ENCODE assay signal across 25 cellular contexts in genomic region chr2:194883711-194884110, GRCh38.
"Had no signal": no experiment of that assay in that cellular context is flagged by ENCODE, and none has a peak within 500 bp of the region (broad histone marks: within the 10 kb centered on the region; RNA-seq: fewer than 3 reads in every experiment).

No MANE protein-coding gene starts in this region.

- H3K9me3 ChIP-seq: esophagus squamous epithelium, gastrocnemius medialis, left ventricle myocardium inferior, pancreas, psoas muscle, right atrium auricular region, stomach, vagina had no signal

- H3K4me3 ChIP-seq: esophagus squamous epithelium, gastrocnemius medialis, left ventricle myocardium inferior, pancreas, psoas muscle, right atrium auricular region, skin epidermis, stomach, vagina had no signal

- H3K4me1 ChIP-seq: esophagus squamous epithelium, gastrocnemius medialis, left ventricle myocardium inferior, pancreas, psoas muscle, right atrium auricular region, stomach, vagina had no signal

- H3K36me3 ChIP-seq: esophagus squamous epithelium, gastrocnemius medialis, left ventricle myocardium inferior, pancreas, right atrium auricular region, stomach, vagina had no signal

- H3K27ac ChIP-seq: esophagus squamous epithelium, gastrocnemius medialis, left ventricle myocardium inferior, pancreas, psoas muscle, right atrium auricular region, skin epidermis, stomach, vagina had no signal

- DNase-seq: activated CD4-positive, alpha-beta memory T cell treated with anti-CD3 and anti-CD28 coated beads for 36 hours; activated CD4-positive, alpha-beta T cell treated with anti-CD3 and anti-CD28 coated beads for 48 hours; activated CD4-positive, CD25-positive, alpha-beta regulatory T cell; activated effector memory CD4-positive, alpha-beta T cell treated with Interleukin-2 at 50 U/mL for 16 hours; activated naive CD4-positive, alpha-beta T cell treated with anti-CD3 and anti-CD28 coated beads for 36 hours; activated naive CD8-positive, alpha-beta T cell treated with anti-CD3 and anti-CD28 coated beads, Interleukin-2, amount 10 ng/mL, durations not matched to agents 7 days and 5 days; activated T-cell treated with anti-CD3 and anti-CD28 coated beads, Interleukin-2, amount 50 U/mL, for 72 hours; amygdala; cortex of kidney; endodermal cell; esophagus squamous epithelium; gastrocnemius medialis; head of caudate nucleus; hypothalamus; left ventricle myocardium inferior; mammary epithelial cell; pancreas; psoas muscle; stimulated activated CD4-positive, alpha-beta T cell treated with anti-CD3 and anti-CD28 coated beads, Interleukin-1b, Interleukin-23, amount 100 ng/mL, for 48 hours; stomach had no signal

- H3K27me3 ChIP-seq: esophagus squamous epithelium, gastrocnemius medialis, pancreas, right atrium auricular region, stomach, vagina had no signal

- ATAC-seq: activated T-cell treated with anti-CD3 and anti-CD28 coated beads, Interleukin-2, amount 50 U/mL, for 72 hours; natural killer cell treated with Interleukin-12 subunit alpha and Interleukin-12 subunit beta and Interleukin-15 and Interleukin-18, amount 100 ng/mL, for 72 hours; pancreas; psoas muscle; stimulated activated memory B cell treated with anti-CD40 and anti-IgM and Interleukin-4, amounts not matched to agents 10 μg/mL and 1 μg/mL and 100 μg/mL, for 72 hours had no signal
